Comparison of ENCODE assay signal across 35 cellular contexts in the genomic region with DNA sequence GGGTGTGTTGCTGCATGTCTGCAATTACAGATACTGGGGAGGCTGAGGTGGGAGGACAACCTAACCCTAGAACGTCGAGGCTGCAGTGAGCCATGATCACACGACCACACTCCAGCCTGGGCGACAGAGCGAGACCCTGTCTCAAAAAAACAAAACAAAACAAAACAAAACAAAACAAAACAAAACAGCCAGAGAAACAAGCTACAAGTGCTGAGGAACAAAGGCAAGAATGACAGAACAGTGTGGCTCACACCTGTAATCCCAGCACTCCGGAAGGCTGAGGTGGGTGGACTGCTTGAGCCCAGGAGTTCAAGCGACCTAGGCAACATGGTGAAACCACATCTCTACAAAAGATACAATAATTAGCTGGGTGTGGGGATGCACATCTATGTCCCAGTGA.
"Had no signal": no experiment of that assay in that cellular context is flagged by ENCODE, and none has a peak within 500 bp of the region (broad histone marks: within the 10 kb centered on the region; RNA-seq: fewer than 3 reads in every experiment).

No MANE protein-coding gene starts in this region.

- H3K4me2 ChIP-seq: KMS-11 had no signal

- H3K9me3 ChIP-seq: MG63 had no signal

- H3K27ac ChIP-seq: KMS-11 had no signal

- H3K4me3 ChIP-seq: MG63 had no signal

- DNase-seq: Karpas-422, Kasumi-1, KG1, MG63, MM.1S, MV-4-11, NCI-H1048, NCI-H1092, NCI-H1092 treated with DMSO at 0.1 percent for 48 hours, NCI-H1105, NCI-H1105 treated with DMSO at 0.1 percent for 48 hours, NCI-H1417, NCI-H1417 treated with DMSO at 0.1 percent for 48 hours, NCI-H1436, NCI-H1436 treated with DMSO at 0.1 percent for 48 hours, NCI-H146, NCI-H1694, NCI-H1694 treated with DMSO at 0.1 percent for 48 hours, NCI-H187, NCI-H187 treated with DMSO at 0.1 percent for 48 hours, NCI-H1930, NCI-H2029, NCI-H2029 treated with DMSO at 0.1 percent for 48 hours, NCI-H2081, NCI-H2081 treated with DMSO at 0.1 percent for 48 hours, NCI-H2107, NCI-H2171, NCI-H2171 treated with DMSO at 0.1 percent for 48 hours, NCI-H2227 treated with DMSO at 0.1 percent for 48 hours, NCI-H226, NCI-H345, NCI-H446, NCI-H446 treated with DMSO at 0.1 percent for 48 hours, NCI-H510A had no signal

- H3K9ac ChIP-seq: KMS-11 had no signal

- H3K36me3 ChIP-seq: MG63 had no signal

- H3K27me3 ChIP-seq: MG63 had no signal
